In the genomic region with DNA sequence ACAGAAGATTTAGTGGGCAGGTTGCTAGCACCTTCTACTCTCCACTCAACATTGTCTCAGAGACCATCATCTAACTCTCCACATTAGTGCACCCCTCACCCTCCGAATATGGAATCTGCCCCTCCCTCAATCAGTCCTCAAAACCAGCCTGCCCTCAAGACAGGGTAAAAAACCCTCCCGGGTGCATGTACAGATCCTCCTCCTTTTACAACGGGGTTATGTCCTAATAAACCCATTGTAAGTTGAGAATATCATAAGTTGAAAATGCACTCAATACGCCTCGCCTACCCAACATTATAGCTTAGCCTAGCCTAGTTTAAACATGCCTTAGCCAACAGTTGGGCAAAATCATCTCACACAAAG, we compare ENCODE assay signal across 1 cellular context.
TF ChIP-seq lines count a peak whose summit lies in the region.

No MANE protein-coding gene starts in this region.

TF ChIP-seq in SK-N-SH, 30 proteins besides CTCF, POLR2A, EP300 and RAD21 (continued from another document):
- TF ChIP-seq, protein P1, sequence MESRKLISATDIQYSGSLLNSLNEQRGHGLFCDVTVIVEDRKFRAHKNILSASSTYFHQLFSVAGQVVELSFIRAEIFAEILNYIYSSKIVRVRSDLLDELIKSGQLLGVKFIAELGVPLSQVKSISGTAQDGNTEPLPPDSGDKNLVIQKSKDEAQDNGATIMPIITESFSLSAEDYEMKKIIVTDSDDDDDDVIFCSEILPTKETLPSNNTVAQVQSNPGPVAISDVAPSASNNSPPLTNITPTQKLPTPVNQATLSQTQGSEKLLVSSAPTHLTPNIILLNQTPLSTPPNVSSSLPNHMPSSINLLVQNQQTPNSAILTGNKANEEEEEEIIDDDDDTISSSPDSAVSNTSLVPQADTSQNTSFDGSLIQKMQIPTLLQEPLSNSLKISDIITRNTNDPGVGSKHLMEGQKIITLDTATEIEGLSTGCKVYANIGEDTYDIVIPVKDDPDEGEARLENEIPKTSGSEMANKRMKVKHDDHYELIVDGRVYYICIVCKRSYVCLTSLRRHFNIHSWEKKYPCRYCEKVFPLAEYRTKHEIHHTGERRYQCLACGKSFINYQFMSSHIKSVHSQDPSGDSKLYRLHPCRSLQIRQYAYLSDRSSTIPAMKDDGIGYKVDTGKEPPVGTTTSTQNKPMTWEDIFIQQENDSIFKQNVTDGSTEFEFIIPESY (IDR thresholded peaks at IDR 0.05; ENCODE audit: borderline replicate concordance, low read depth): no peak
- TF ChIP-seq NRF1 (IDR thresholded peaks at IDR 0.05; ENCODE audit: low read depth, low read length): no peak
- TF ChIP-seq RFX5 (IDR thresholded peaks at IDR 0.05; ENCODE audit: low read length): no peak
- TF ChIP-seq, protein P2, sequence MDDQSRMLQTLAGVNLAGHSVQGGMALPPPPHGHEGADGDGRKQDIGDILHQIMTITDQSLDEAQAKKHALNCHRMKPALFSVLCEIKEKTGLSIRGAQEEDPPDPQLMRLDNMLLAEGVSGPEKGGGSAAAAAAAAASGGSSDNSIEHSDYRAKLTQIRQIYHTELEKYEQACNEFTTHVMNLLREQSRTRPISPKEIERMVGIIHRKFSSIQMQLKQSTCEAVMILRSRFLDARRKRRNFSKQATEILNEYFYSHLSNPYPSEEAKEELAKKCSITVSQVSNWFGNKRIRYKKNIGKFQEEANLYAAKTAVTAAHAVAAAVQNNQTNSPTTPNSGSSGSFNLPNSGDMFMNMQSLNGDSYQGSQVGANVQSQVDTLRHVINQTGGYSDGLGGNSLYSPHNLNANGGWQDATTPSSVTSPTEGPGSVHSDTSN (IDR thresholded peaks at IDR 0.05): no peak
- TF ChIP-seq GATA2 (CRISPR knock-in tag; IDR thresholded peaks at IDR 0.05): no peak
